ENCODE assay signal across 12 cellular contexts in genomic region chr17:17355426-17355825, GRCh38. TPM values are rescaled to one million over a fixed set of nuclear protein-coding genes. Genes with fewer than 3 reads are reported as not detected.
DNase-seq lines count a peak whose midpoint lies in the region; ATAC-seq and TF ChIP-seq lines count a peak whose summit lies in the region.
"Had no signal": no experiment of that assay in that cellular context is flagged by ENCODE, and none has a peak within 500 bp of the region (broad histone marks: within the 10 kb centered on the region; RNA-seq: fewer than 3 reads in every experiment).

No MANE protein-coding gene starts in this region.

- POLR2A ChIA-PET in MCF 10A (lab: Yijun Ruan, JAX), result interaction anchor here (1.2 to 1.3 kb wide), 2 partner anchors 112 to 142 kb away, joined by 3 to 4 read pairs; no protein-coding TSS in a partner anchor

- H3K36me3 Mint-ChIP-seq in chondrocyte (ENCODE audit: low read depth) (peaks cover 4% of the 10 kb centered on the region), MCF 10A (ENCODE audit: insufficient read depth, unreplicated experiment) (no peaks in the 10 kb centered on the region), T-helper 17 cell (ENCODE audit: low read depth) (no peaks in the 10 kb centered on the region)

- TF ChIP-seq POLR2A in spleen (IDR thresholded peaks at IDR 0.05), result no peak

- intact Hi-C loops in cardiac septum (cut with DNase I), result loop anchor here (1.0 to 2.0 kb wide), 3 partner anchors 215 to 285 kb away; no protein-coding TSS in a partner anchor
- intact Hi-C loops in spleen (cut with DNase I; ENCODE audit: low total_unique reads), result loop anchor here (5.0 kb wide), 2 partner anchors 82 to 212 kb away; no protein-coding TSS in a partner anchor
- intact Hi-C loops in MCF 10A (cut with micrococcal nuclease), result loop anchor here (5.0 kb wide), 1 partner anchor 353 kb away; no protein-coding TSS in a partner anchor

- no peak for ATAC-seq in T-helper 17 cell

- H3K79me2 ChIP-seq in Loucy (ENCODE audit: insufficient read depth, low read length), result no peaks in the 10 kb centered on the region

- H3K27ac ChIP-seq in right atrium auricular region (no peak overlapping the region), spleen (no peak overlapping the region)
- H3K27ac ChIP-seq: ascending aorta, pancreas, vagina had no signal

- H3K36me3 ChIP-seq in right atrium auricular region (no peaks in the 10 kb centered on the region), Loucy (ENCODE audit: insufficient read depth, low read length) (no peaks in the 10 kb centered on the region), spleen (no peaks in the 10 kb centered on the region)
- H3K36me3 ChIP-seq: ascending aorta, pancreas, vagina had no signal

- H3K27me3 Mint-ChIP-seq in chondrocyte (ENCODE audit: low read depth), result peaks cover 2% of the 10 kb centered on the region
- H3K27me3 Mint-ChIP-seq in MCF 10A (ENCODE audit: insufficient read depth, unreplicated experiment), result peaks cover 32% of the 10 kb centered on the region
- no peaks in the 10 kb centered on the region for H3K27me3 Mint-ChIP-seq in T-helper 17 cell

- CTCF ChIA-PET in MCF 10A (lab: Yijun Ruan, JAX), result interaction anchor here (0.6 to 7.2 kb wide), 35 partner anchors 9 to 1619 kb away, joined by 3 to 82 read pairs (median 4); partner anchors contain the start of genes PEMT and RASD1

- no peaks in the 10 kb centered on the region for H3K27me3 ChIP-seq in right atrium auricular region
- H3K27me3 ChIP-seq in Loucy (ENCODE audit: insufficient read depth, low read length, poor library complexity, severe bottlenecking), result no peaks in the 10 kb centered on the region
- H3K27me3 ChIP-seq in spleen (replicated peaks in 1 of 7), result no peaks in the 10 kb centered on the region
- H3K27me3 ChIP-seq: vagina had no signal

- H3K9me3 ChIP-seq in right atrium auricular region (no peaks in the 10 kb centered on the region), Loucy (ENCODE audit: insufficient read depth, low read depth, low read length) (peaks cover 6% of the 10 kb centered on the region; the same call in 1 of the 2 replicates), spleen (peaks cover 0 to 15% (median 0%) of the 10 kb centered on the region in 8 donors), T-helper 17 cell (ENCODE audit: control insufficient read depth, low read length, poor library complexity, severe bottlenecking) (no peaks in the 10 kb centered on the region)
- H3K9me3 ChIP-seq: ascending aorta, pancreas, vagina had no signal

- H3K9me3 Mint-ChIP-seq in chondrocyte (ENCODE audit: low read depth) (peaks cover 16% of the 10 kb centered on the region), MCF 10A (ENCODE audit: unreplicated experiment) (peaks cover 20% of the 10 kb centered on the region)
- H3K9me3 Mint-ChIP-seq: activated CD4-positive, alpha-beta T cell treated with anti-CD3 and anti-CD28 coated beads, Interleukin-2, amount 10 ng/mL, durations not matched to agents 24 days and 14 days had no signal

- H3K4me1 Mint-ChIP-seq in chondrocyte (ENCODE audit: low read depth) (peaks cover 6% of the 10 kb centered on the region), MCF 10A (ENCODE audit: insufficient read depth, unreplicated experiment) (no peaks in the 10 kb centered on the region), T-helper 17 cell (no peaks in the 10 kb centered on the region)
- H3K4me1 Mint-ChIP-seq: activated CD4-positive, alpha-beta T cell treated with anti-CD3 and anti-CD28 coated beads, Interleukin-2, amount 10 ng/mL, durations not matched to agents 24 days and 14 days had no signal

- H2AFZ ChIP-seq in Loucy (ENCODE audit: low read length), result peak overlapping the region; percentile 18; the same call in 1 of the 2 replicates

- TF ChIP-seq CTCF in right atrium auricular region (IDR thresholded peaks at IDR 0.05), result no peak
- TF ChIP-seq CTCF in Loucy (conservative IDR thresholded peaks at IDR 0.05; ENCODE audit: low read length), result no peak
- TF ChIP-seq CTCF in chondrocyte (IDR thresholded peaks at IDR 0.05), result no peak
- no peak for TF ChIP-seq CTCF in spleen (IDR thresholded peaks at IDR 0.05 in 8 of 11, conservative IDR thresholded peaks at IDR 0.05 in 3 of 11)
- TF ChIP-seq CTCF in MCF 10A (IDR thresholded peaks at IDR 0.05; ENCODE audit: unreplicated experiment), result no peak

- H3K4me3 ChIP-seq in right atrium auricular region (no peak overlapping the region), Loucy (ENCODE audit: low read length, poor library complexity, severe bottlenecking) (no peak overlapping the region), spleen (no peak overlapping the region)
- H3K4me3 ChIP-seq: ascending aorta, pancreas, vagina had no signal

- no peaks in the 10 kb centered on the region for H3F3A ChIP-seq in Loucy (ENCODE audit: low read depth)

- H3K4me1 ChIP-seq in right atrium auricular region (peaks cover 0 to 27% of the 10 kb centered on the region in 2 donors), Loucy (ENCODE audit: insufficient read depth, low read length, poor library complexity, severe bottlenecking) (peaks cover 9% of the 10 kb centered on the region), spleen (peaks cover 0 to 34% (median 10%) of the 10 kb centered on the region in 6 donors)
- H3K4me1 ChIP-seq: ascending aorta, pancreas had no signal

- no peaks in the 10 kb centered on the region for H3K9me2 ChIP-seq in Loucy (replicated peaks; ENCODE audit: low read depth, low read length)

- DNase-seq in cardiac septum (ENCODE audit: low spot score), result peak; percentile 63
- DNase-seq in right atrium auricular region (ENCODE audit: low spot score), result no peak
- peak; percentile 83 for DNase-seq in chondrocyte (ENCODE audit: low spot score)
- DNase-seq in spleen, result peak; percentile 67
- no peak for DNase-seq in NOMO-1 (lab: John Stamatoyannopoulos, UW; ENCODE audit: unreplicated experiment in 2 of 2)
- DNase-seq in MCF 10A (ENCODE audit: unreplicated experiment), result no peak
- DNase-seq in T-helper 17 cell, result no peak

- no peak overlapping the region for H3K27ac Mint-ChIP-seq in chondrocyte (ENCODE audit: unreplicated experiment)
- H3K27ac Mint-ChIP-seq in MCF 10A (ENCODE audit: low read depth, unreplicated experiment), result no peak overlapping the region
- no peak overlapping the region for H3K27ac Mint-ChIP-seq in T-helper 17 cell
- H3K27ac Mint-ChIP-seq: activated CD4-positive, alpha-beta T cell treated with anti-CD3 and anti-CD28 coated beads, Interleukin-2, amount 10 ng/mL, durations not matched to agents 24 days and 14 days had no signal

- BruUV-seq in MCF 10A (replicated peaks; lab: Mats Ljungman, UMichigan), result no TSS peak

- no peak overlapping the region for H3K4me2 ChIP-seq in Loucy (ENCODE audit: low read depth, low read length, poor library complexity, severe bottlenecking)

- no peaks in the 10 kb centered on the region for H4K20me1 ChIP-seq in Loucy (ENCODE audit: insufficient read depth, low read length, poor library complexity, severe bottlenecking)

- no peak overlapping the region for H3K9ac ChIP-seq in Loucy (ENCODE audit: low read depth, low read length, poor library complexity, severe bottlenecking)

- WGBS in spleen, 5 donors, result 77 to 80% (median 79%) methylated on average over 9 to 12 of the region's 12 CpGs

- H3K4me3 Mint-ChIP-seq in chondrocyte (ENCODE audit: unreplicated experiment) (no peak overlapping the region), MCF 10A (ENCODE audit: unreplicated experiment) (no peak overlapping the region), T-helper 17 cell (no peak overlapping the region)
- H3K4me3 Mint-ChIP-seq: activated CD4-positive, alpha-beta T cell treated with anti-CD3 and anti-CD28 coated beads, Interleukin-2, amount 10 ng/mL, durations not matched to agents 24 days and 14 days had no signal

RNA-seq across cellular contexts. Expression of gene NT5M, which starts 52.3 kb away (rescaled TPM):
- total RNA-seq in cardiac septum (7.5 TPM), right atrium auricular region (1 to 10 TPM; 4.3 to 6.7 TPM), chondrocyte (3.5 to 4.0 TPM (median 4.0 TPM) in 3 replicates), spleen (1 to 10 TPM; 1.9 to 3.6 (median 2.8) TPM), MCF 10A (2022) (5.0 and 5.5 TPM in 2 replicates), T-helper 17 cell (10 to 100 TPM in 1 of 2 donors, 1 to 10 TPM in 1; 2.5 to 24.0 TPM)
- 1 to 10 TPM; 1.2 to 2.6 (median 2.1) TPM for polyA plus RNA-seq in spleen

Comparison
In these comparisons a context has a peak if more than half of its experiments do, and no peak if none do; other contexts are left out.
1. DNase-seq: peak in cardiac septum (single experiment), chondrocyte (single experiment) and spleen (single experiment); none in right atrium auricular region (single experiment), NOMO-1 (0 of 2), MCF 10A (single experiment) and T-helper 17 cell (0 of 3).